ENCODE assay signal across 8 cellular contexts in the genomic region with DNA sequence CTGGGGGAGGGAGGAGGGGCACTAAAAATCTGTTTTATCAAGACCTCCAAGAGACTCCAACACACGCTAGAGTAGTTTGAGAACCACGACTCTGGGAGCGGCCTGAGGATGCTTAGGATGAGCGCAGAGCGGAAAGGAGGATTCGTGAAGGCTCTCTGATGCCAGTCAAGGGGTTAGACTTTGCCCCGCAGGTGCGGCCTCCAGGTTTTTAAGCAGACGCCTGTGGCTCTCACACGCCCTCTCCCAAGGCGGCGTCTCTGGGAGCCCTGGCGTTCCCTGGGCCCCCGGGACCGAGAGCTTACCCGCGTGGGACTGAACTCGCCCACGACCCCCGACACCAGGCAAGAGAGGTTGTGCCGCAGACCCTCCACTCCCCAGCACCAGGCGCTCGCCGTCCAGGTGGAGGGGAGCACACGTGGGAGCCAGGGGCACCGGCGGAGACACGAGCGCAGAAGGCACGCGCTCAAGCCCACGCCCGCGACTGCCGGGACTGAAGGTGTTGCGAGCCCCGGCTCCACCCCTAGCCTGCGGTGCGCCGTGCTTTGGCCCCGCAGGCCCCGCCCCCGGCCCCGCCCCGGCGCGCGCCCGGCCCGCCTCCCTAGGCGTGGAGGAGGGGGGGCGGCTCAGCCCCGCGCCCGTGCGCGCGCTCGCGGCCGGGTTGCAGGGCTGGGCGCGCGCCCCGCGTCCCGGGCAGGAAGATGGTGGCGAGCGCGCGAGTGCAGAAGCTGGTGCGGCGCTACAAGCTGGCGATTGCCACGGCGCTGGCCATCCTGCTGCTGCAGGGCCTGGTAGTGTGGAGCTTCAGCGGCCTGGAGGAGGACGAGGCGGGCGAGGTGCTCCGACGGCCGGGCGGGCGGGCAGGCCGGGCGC. TPM values are rescaled to one million over a fixed set of nuclear protein-coding genes. Genes with fewer than 3 reads are reported as not detected.
DNase-seq lines count a peak whose midpoint lies in the region; ATAC-seq and TF ChIP-seq lines count a peak whose summit lies in the region.

A gene (plus strand): TSS at position 684 of the 870 bp plus-strand sequence. CDS start 15 bp downstream, at position 699.

- peak within 1 kb of the TSS; percentile 79 for H3K4me3 ChIP-seq in HUES64 (ENCODE audit: low read length)
- H3K4me3 ChIP-seq in OCI-LY3 (ENCODE audit: low read length): peak within 1 kb of the TSS; percentile 99
- H3K4me3 ChIP-seq in epithelial cell of proximal tubule (ENCODE audit: low read depth, low read length): peak within 1 kb of the TSS; percentile 88
- peak within 1 kb of the TSS; percentile 71 to 83 for H3K4me3 ChIP-seq in mucosa of rectum (ENCODE audit: low read length in 2 of 2)

- H3K9ac ChIP-seq in HUES64 (ENCODE audit: low read depth, low read length) (peak within 1 kb of the TSS; percentile 80), OCI-LY3 (ENCODE audit: low read length) (peak within 1 kb of the TSS; percentile 86), mucosa of rectum (ENCODE audit: low read depth in 1 of 2, low read length in 2 of 2) (peak within 1 kb of the TSS; percentile 72 to 80)

- H3K27me3 ChIP-seq in HUES64 (ENCODE audit: insufficient read depth, low read length) (peaks cover 16% of the 10 kb centered on the region), OCI-LY3 (ENCODE audit: low read depth, low read length) (no peaks in the 10 kb centered on the region), mucosa of rectum (ENCODE audit: control insufficient read depth in 2 of 2, insufficient read depth in 2 of 2, low read length in 2 of 2) (no peaks in the 10 kb centered on the region)

- DNase-seq in COR-L47 (lab: John Stamatoyannopoulos, UW): peak; percentile 83
- DNase-seq in activated T-cell treated with anti-CD3 and anti-CD28 coated beads for 24 hours (ENCODE audit: low read depth): peak; percentile 87
- DNase-seq in epithelial cell of proximal tubule (ENCODE audit: low read depth): no peak
- DNase-seq in stimulated activated CD8-positive, alpha-beta memory T cell treated with anti-CD3 and anti-CD28 coated beads, Interleukin-4, amount 100 ng/mL, for 4 hours (ENCODE audit: low read depth in 2 of 2, low spot score in 1 of 2): peak; percentile 77 to 84

- peaks cover 25% of the 10 kb centered on the region for H3K79me2 ChIP-seq in OCI-LY3 (ENCODE audit: low read length)

- WGBS in HUES64: 3% methylated on average over 87 of the region's 87 CpGs

- H3K36me3 ChIP-seq in HUES64 (ENCODE audit: insufficient read depth, low read length) (no peaks in the 10 kb centered on the region), OCI-LY3 (replicated peaks; ENCODE audit: low read depth, low read length) (no peaks in the 10 kb centered on the region), mucosa of rectum (ENCODE audit: control insufficient read depth in 2 of 2, insufficient read depth in 2 of 2, low read length in 2 of 2) (no peaks in the 10 kb centered on the region)

- H3K9me3 ChIP-seq in HUES64 (ENCODE audit: insufficient read depth, low read depth, low read length) (no peaks in the 10 kb centered on the region), OCI-LY3 (ENCODE audit: insufficient read depth, low read length) (no peaks in the 10 kb centered on the region), mucosa of rectum (ENCODE audit: control insufficient read depth in 2 of 2, low read length in 2 of 2) (no peaks in the 10 kb centered on the region)

- no peak for TF ChIP-seq CTCF in OCI-LY3 (IDR thresholded peaks at IDR 0.05; ENCODE audit: low read depth, low read length)
- TF ChIP-seq CTCF in epithelial cell of proximal tubule (conservative IDR thresholded peaks at IDR 0.05; ENCODE audit: low read depth, low read length): no peak

- H3K4me1 ChIP-seq in HUES64 (ENCODE audit: insufficient read depth, low read length) (peaks cover 13% of the 10 kb centered on the region; the same call in 1 of the 2 replicates), OCI-LY3 (ENCODE audit: low read length) (peaks cover 16% of the 10 kb centered on the region), mucosa of rectum (ENCODE audit: control insufficient read depth in 2 of 2, insufficient read depth in 2 of 2, low read length in 2 of 2) (peaks cover 15 to 22% of the 10 kb centered on the region in 2 donors)

- H3K27ac ChIP-seq in HUES64 (ENCODE audit: low read depth, low read length) (peak within 1 kb of the TSS; percentile 79; the same call in 1 of the 2 replicates), OCI-LY3 (ENCODE audit: low read length) (no peak within 1 kb of the TSS), mucosa of rectum (ENCODE audit: low read depth in 2 of 2, low read length in 2 of 2) (peak within 1 kb of the TSS; percentile 63 to 77)

- H4K20me1 ChIP-seq in OCI-LY3 (ENCODE audit: insufficient read depth, low read length): peaks cover 17% of the 10 kb centered on the region; the same call in 1 of the 2 replicates

- peak within 1 kb of the TSS; percentile 98 for H3K4me2 ChIP-seq in OCI-LY3 (ENCODE audit: low read length)

- peak within 1 kb of the TSS; percentile 60; the same call in 1 of the 2 replicates for H2AFZ ChIP-seq in OCI-LY3 (ENCODE audit: low read depth, low read length)

- peak; percentile 58 for ATAC-seq in GM21367 (IDR thresholded peaks at IDR 0.05; ENCODE audit: unreplicated experiment)

RNA-seq across cellular contexts. Expression of the gene that starts here (rescaled TPM):
- polyA plus RNA-seq in HUES64 (2013, experiment 1 of 2): 13.4 TPM
- 15.7 TPM for polyA plus RNA-seq in HUES64 (2013, experiment 2 of 2)
- 35.2 and 35.3 TPM in 2 replicates for total RNA-seq in epithelial cell of proximal tubule
